ENCODE assay signal across 8 cellular contexts in genomic region chr6:49463612-49463967, GRCh38. TPM values are rescaled to one million over a fixed set of nuclear protein-coding genes. Genes with fewer than 3 reads are reported as not detected.
DNase-seq lines count a peak whose midpoint lies in the region; ATAC-seq and TF ChIP-seq lines count a peak whose summit lies in the region.

No MANE protein-coding gene starts in this region.

- H3K4me3 ChIP-seq in adrenal gland, result peak overlapping the region in 3 of 4 donors; percentile 26 to 79 (median 76)
- peak overlapping the region; percentile 82 to 98 for H3K4me3 ChIP-seq in mesenchymal stem cell (ENCODE audit: insufficient read depth in 1 of 2, low read depth in 1 of 2, low read length in 2 of 2)

- peak overlapping the region; percentile 92 for H3K4me2 ChIP-seq in mesenchymal stem cell (ENCODE audit: low read length, poor library complexity, severe bottlenecking)

- H3K4me1 ChIP-seq in adrenal gland (replicated peaks in 1 of 2) (peaks cover 16 to 30% of the 10 kb centered on the region in 2 donors), mesenchymal stem cell (ENCODE audit: control insufficient read depth, insufficient read depth, low read depth, low read length) (peaks cover 3% of the 10 kb centered on the region)

- no peak overlapping the region for H2AK5ac ChIP-seq in mesenchymal stem cell (ENCODE audit: low read length, severe bottlenecking)

- TF ChIP-seq CTCF in adrenal gland (IDR thresholded peaks at IDR 0.05), result no peak

- H2BK120ac ChIP-seq in mesenchymal stem cell (ENCODE audit: low read depth, low read length), result no peak overlapping the region

- H2BK15ac ChIP-seq in mesenchymal stem cell (ENCODE audit: low read depth, poor library complexity, severe bottlenecking), result no peak overlapping the region

- peak overlapping the region; percentile 43 for H2AFZ ChIP-seq in mesenchymal stem cell (ENCODE audit: low read depth, low read length)

- H3K27ac ChIP-seq in adrenal gland (peak overlapping the region in 2 of 5 donors; percentile 68 to 88), mesenchymal stem cell (ENCODE audit: low read length, poor library complexity, severe bottlenecking) (no peak overlapping the region)

- peaks cover 34% of the 10 kb centered on the region for H3K79me1 ChIP-seq in mesenchymal stem cell (replicated peaks; ENCODE audit: low read length, poor library complexity, severe bottlenecking)

- peak overlapping the region; percentile 98 for H3K9ac ChIP-seq in mesenchymal stem cell (ENCODE audit: low read length)

- H3K18ac ChIP-seq in mesenchymal stem cell (ENCODE audit: low read depth in 1 of 2, low read length in 2 of 2), result no peak overlapping the region

- H3K36me3 ChIP-seq in adrenal gland (replicated peaks in 1 of 2), result no peaks in the 10 kb centered on the region
- peaks cover 0 to 7% of the 10 kb centered on the region in 2 experiments for H3K36me3 ChIP-seq in mesenchymal stem cell (ENCODE audit: control insufficient read depth in 1 of 2, insufficient read depth in 2 of 2, low read depth in 1 of 2, low read length in 2 of 2)

- 0 to 4% (median 1%) methylated on average over 4 of the region's 4 CpGs for WGBS in adrenal gland, 4 donors
- WGBS in mesenchymal stem cell, result 0% methylated on average over 1 of the region's 4 CpGs

- no peak overlapping the region for H2BK12ac ChIP-seq in mesenchymal stem cell (ENCODE audit: low read length in 2 of 2)

- TF ChIP-seq POLR2A in adrenal gland (IDR thresholded peaks at IDR 0.05), result no peak

- H2BK5ac ChIP-seq in mesenchymal stem cell (ENCODE audit: low read depth, low read length, poor library complexity, severe bottlenecking), result no peak overlapping the region

- no peaks in the 10 kb centered on the region for H3K27me3 ChIP-seq in adrenal gland
- H3K27me3 ChIP-seq in mesenchymal stem cell (ENCODE audit: control insufficient read depth in 1 of 2, insufficient read depth in 1 of 2, low read length in 2 of 2), result no peaks in the 10 kb centered on the region

- H3K9me3 ChIP-seq in adrenal gland (replicated peaks in 1 of 3), result no peaks in the 10 kb centered on the region
- no peaks in the 10 kb centered on the region for H3K9me3 ChIP-seq in mesenchymal stem cell (ENCODE audit: control insufficient read depth, low read length)

- DNase-seq in DMS53 (lab: John Stamatoyannopoulos, UW) (peak; percentile 42), DMS53 treated with DMSO at 0.1 percent for 48 hours (lab: John Stamatoyannopoulos, UW; ENCODE audit: unreplicated experiment) (no peak), adrenal gland (no peak), mesenchymal stem cell (no peak), middle frontal gyrus (ENCODE audit: extremely low spot score, low spot score) (no peak), hypothalamus (lab: John Stamatoyannopoulos, UW) (no peak)

- H3K23ac ChIP-seq in mesenchymal stem cell (ENCODE audit: low read length in 2 of 2), result no peak overlapping the region

- peak; percentile 2 for ATAC-seq in HG03175 (IDR thresholded peaks at IDR 0.05; ENCODE audit: unreplicated experiment)
- ATAC-seq in HG03378 (IDR thresholded peaks at IDR 0.05; ENCODE audit: unreplicated experiment), result no peak

- H3K14ac ChIP-seq in mesenchymal stem cell (ENCODE audit: low read length in 2 of 2), result no peak overlapping the region

- intact Hi-C loops in adrenal gland (cut with DNase I), result no loop called here

- no peak overlapping the region for H3K4ac ChIP-seq in mesenchymal stem cell (ENCODE audit: low read depth in 1 of 2, low read length in 2 of 2)

- no peak overlapping the region for H4K8ac ChIP-seq in mesenchymal stem cell (ENCODE audit: low read length)

- H4K91ac ChIP-seq in mesenchymal stem cell (ENCODE audit: low read length), result no peak overlapping the region

RNA-seq across cellular contexts. Expression of gene CENPQ, which starts 0.4 kb away (rescaled TPM):
- 1 to 10 TPM; 1.7 to 4.4 (median 3.9) TPM for total RNA-seq in adrenal gland
- polyA plus RNA-seq in adrenal gland, result 1 to 10 TPM; 2.8 to 5.9 (median 3.1) TPM
- polyA plus RNA-seq in mesenchymal stem cell (2013, experiment 1 of 2), result 4.0 TPM
- 4.0 TPM for polyA plus RNA-seq in mesenchymal stem cell (2013, experiment 2 of 2)

RNA-seq across cellular contexts. Expression of gene MMUT, which starts 0.5 kb away (rescaled TPM):
- total RNA-seq in adrenal gland, result 10 to 100 TPM; 12.0 to 51.9 (median 26.0) TPM
- polyA plus RNA-seq in adrenal gland, result 10 to 100 TPM in 2 of 3 donors, 1 to 10 TPM in 1; 7.6 to 56.8 (median 12.4) TPM
- 11.7 TPM for polyA plus RNA-seq in mesenchymal stem cell (2013, experiment 1 of 2)
- polyA plus RNA-seq in mesenchymal stem cell (2013, experiment 2 of 2), result 12.8 TPM

RNA-seq across cellular contexts. Expression of gene GLYATL3, which starts 36.1 kb away (rescaled TPM):
- not detected for total RNA-seq in adrenal gland
- not detected for polyA plus RNA-seq in adrenal gland
- polyA plus RNA-seq in mesenchymal stem cell (2013, experiment 1 of 2), result not detected
- not detected for polyA plus RNA-seq in mesenchymal stem cell (2013, experiment 2 of 2)
